Comparison of ENCODE assay signal across 1 cellular context in the genomic region with DNA sequence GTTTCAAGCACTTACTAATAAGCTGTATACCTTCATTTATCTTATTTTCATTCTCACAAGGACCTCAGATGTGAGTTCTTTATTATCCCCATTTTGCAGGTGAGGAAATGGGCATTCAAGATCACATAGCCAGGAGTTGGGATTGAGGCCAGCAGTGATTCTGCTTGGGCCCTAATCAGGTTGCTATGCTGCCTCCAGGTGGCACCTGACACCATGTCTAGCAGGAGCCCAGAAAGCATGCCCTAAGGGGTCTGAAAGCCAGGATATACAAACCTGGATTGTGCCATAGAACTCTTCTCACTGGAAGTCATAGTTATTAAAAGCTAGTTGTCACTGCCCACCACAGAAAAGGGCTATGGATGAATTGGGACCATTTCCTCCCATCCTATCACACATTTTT.
TF ChIP-seq lines count a peak whose summit lies in the region.

No MANE protein-coding gene starts in this region.

TF ChIP-seq in HepG2, 621 proteins besides CTCF, POLR2A, EP300 and RAD21 (continued from another document):
- TF ChIP-seq, protein P1, sequence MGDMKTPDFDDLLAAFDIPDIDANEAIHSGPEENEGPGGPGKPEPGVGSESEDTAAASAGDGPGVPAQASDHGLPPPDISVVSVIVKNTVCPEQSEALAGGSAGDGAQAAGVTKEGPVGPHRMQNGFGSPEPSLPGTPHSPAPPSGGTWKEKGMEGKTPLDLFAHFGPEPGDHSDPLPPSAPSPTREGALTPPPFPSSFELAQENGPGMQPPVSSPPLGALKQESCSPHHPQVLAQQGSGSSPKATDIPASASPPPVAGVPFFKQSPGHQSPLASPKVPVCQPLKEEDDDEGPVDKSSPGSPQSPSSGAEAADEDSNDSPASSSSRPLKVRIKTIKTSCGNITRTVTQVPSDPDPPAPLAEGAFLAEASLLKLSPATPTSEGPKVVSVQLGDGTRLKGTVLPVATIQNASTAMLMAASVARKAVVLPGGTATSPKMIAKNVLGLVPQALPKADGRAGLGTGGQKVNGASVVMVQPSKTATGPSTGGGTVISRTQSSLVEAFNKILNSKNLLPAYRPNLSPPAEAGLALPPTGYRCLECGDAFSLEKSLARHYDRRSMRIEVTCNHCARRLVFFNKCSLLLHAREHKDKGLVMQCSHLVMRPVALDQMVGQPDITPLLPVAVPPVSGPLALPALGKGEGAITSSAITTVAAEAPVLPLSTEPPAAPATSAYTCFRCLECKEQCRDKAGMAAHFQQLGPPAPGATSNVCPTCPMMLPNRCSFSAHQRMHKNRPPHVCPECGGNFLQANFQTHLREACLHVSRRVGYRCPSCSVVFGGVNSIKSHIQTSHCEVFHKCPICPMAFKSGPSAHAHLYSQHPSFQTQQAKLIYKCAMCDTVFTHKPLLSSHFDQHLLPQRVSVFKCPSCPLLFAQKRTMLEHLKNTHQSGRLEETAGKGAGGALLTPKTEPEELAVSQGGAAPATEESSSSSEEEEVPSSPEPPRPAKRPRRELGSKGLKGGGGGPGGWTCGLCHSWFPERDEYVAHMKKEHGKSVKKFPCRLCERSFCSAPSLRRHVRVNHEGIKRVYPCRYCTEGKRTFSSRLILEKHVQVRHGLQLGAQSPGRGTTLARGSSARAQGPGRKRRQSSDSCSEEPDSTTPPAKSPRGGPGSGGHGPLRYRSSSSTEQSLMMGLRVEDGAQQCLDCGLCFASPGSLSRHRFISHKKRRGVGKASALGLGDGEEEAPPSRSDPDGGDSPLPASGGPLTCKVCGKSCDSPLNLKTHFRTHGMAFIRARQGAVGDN (CRISPR knock-in tag; IDR thresholded peaks at IDR 0.05), result no peak
- TF ChIP-seq ZNF550 (CRISPR knock-in tag; IDR thresholded peaks at IDR 0.05; ENCODE audit: borderline replicate concordance) (no peak), STAG1 (CRISPR knock-in tag; IDR thresholded peaks at IDR 0.05) (peak; percentile 82), ZNF292 (CRISPR knock-in tag; IDR thresholded peaks at IDR 0.05; ENCODE audit: borderline replicate concordance, low read depth) (no peak), TARDBP (CRISPR knock-in tag; IDR thresholded peaks at IDR 0.05) (no peak), SMC3 (IDR thresholded peaks at IDR 0.05; ENCODE audit: low read length) (peak; percentile 73)
- TF ChIP-seq, protein P2, sequence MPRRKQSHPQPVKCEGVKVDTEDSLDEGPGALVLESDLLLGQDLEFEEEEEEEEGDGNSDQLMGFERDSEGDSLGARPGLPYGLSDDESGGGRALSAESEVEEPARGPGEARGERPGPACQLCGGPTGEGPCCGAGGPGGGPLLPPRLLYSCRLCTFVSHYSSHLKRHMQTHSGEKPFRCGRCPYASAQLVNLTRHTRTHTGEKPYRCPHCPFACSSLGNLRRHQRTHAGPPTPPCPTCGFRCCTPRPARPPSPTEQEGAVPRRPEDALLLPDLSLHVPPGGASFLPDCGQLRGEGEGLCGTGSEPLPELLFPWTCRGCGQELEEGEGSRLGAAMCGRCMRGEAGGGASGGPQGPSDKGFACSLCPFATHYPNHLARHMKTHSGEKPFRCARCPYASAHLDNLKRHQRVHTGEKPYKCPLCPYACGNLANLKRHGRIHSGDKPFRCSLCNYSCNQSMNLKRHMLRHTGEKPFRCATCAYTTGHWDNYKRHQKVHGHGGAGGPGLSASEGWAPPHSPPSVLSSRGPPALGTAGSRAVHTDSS (CRISPR knock-in tag; conservative IDR thresholded peaks at IDR 0.05), result no peak
- TF ChIP-seq, protein P3, sequence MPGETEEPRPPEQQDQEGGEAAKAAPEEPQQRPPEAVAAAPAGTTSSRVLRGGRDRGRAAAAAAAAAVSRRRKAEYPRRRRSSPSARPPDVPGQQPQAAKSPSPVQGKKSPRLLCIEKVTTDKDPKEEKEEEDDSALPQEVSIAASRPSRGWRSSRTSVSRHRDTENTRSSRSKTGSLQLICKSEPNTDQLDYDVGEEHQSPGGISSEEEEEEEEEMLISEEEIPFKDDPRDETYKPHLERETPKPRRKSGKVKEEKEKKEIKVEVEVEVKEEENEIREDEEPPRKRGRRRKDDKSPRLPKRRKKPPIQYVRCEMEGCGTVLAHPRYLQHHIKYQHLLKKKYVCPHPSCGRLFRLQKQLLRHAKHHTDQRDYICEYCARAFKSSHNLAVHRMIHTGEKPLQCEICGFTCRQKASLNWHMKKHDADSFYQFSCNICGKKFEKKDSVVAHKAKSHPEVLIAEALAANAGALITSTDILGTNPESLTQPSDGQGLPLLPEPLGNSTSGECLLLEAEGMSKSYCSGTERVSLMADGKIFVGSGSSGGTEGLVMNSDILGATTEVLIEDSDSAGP (CRISPR knock-in tag; IDR thresholded peaks at IDR 0.05; ENCODE audit: borderline replicate concordance), result no peak
